In genomic region chr11:10822491-10822890, GRCh38 we compare ENCODE assay signal across 6 cellular contexts. TPM values are rescaled to one million over a fixed set of nuclear protein-coding genes. Genes with fewer than 3 reads are reported as not detected.
DNase-seq lines count a peak whose midpoint lies in the region; ATAC-seq, FAIRE-seq and TF ChIP-seq lines count a peak whose summit lies in the region.
"Not testable (repeated sequence)": the region's sequence is repeated elsewhere in the genome, so short reads cannot be mapped to it uniquely, and the experiment has no call there.

No MANE protein-coding gene starts in this region.

- not testable (repeated sequence) for H3K9ac ChIP-seq in mesendoderm (ENCODE audit: low read length)

- TF ChIP-seq POLR2A in body of pancreas (IDR thresholded peaks at IDR 0.05); testis (IDR thresholded peaks at IDR 0.05): not testable (repeated sequence)

- not testable (repeated sequence) for H2AK5ac ChIP-seq in mesendoderm (ENCODE audit: low read length)

- not testable (repeated sequence) for H3K23ac ChIP-seq in mesendoderm (ENCODE audit: low read length)

- H3K4me2 ChIP-seq in mesendoderm (ENCODE audit: low read length) = not testable (repeated sequence)

- 67 to 90% methylated on average over 3 of the region's 3 CpGs for WGBS in body of pancreas, 2 donors
- no CpG with 5 or more reads among the region's 3 CpGs for WGBS in mesendoderm (ENCODE audit: extremely low coverage, insufficient coverage, low lambda C conversion rate)
- 81 to 83% methylated on average over 3 of the region's 3 CpGs for WGBS in pancreas, 2 donors
- 70 to 89% methylated on average over 3 of the region's 3 CpGs for WGBS in testis, 2 donors

- not testable (repeated sequence) for H2BK120ac ChIP-seq in mesendoderm (ENCODE audit: low read depth, low read length)

- H2BK5ac ChIP-seq in mesendoderm (ENCODE audit: low read length) = not testable (repeated sequence)

- H2BK15ac ChIP-seq in mesendoderm (replicated peaks; ENCODE audit: low read depth) = not testable (repeated sequence)

- intact Hi-C loops in Panc1 (cut with micrococcal nuclease; ENCODE audit: unreplicated experiment); body of pancreas (cut with DNase I); pancreas (cut with DNase I); testis (cut with DNase I; ENCODE audit: low total_unique reads): not testable (repeated sequence)

- not testable (repeated sequence) for H3K79me2 ChIP-seq in mesendoderm (ENCODE audit: control insufficient read depth, insufficient read depth, low read length)

- CTCF ChIA-PET in Panc1 (lab: Charles Lee) = not testable (repeated sequence)

- H4K8ac ChIP-seq in mesendoderm (ENCODE audit: low read depth, low read length) = not testable (repeated sequence)

- not testable (repeated sequence) for H3K56ac ChIP-seq in mesendoderm (ENCODE audit: low read length)

- not testable (repeated sequence) for H3K27me3 ChIP-seq in Panc1 (ENCODE audit: control insufficient read depth, insufficient read depth, low read length); body of pancreas; mesendoderm (ENCODE audit: insufficient read depth, low read length, poor library complexity); pancreas; testis

- H3K9me3 ChIP-seq in Panc1 (ENCODE audit: control insufficient read depth, insufficient read depth, low read depth, low read length); body of pancreas; pancreas; testis: not testable (repeated sequence)

- in situ Hi-C loops in Panc1 (cut with HindIII; ENCODE audit: low pct_unique_long_range_greater_than_20kb, low sequenced_read_pairs) = not testable (repeated sequence)

- not testable (repeated sequence) for H3K79me1 ChIP-seq in mesendoderm (ENCODE audit: low read length)

- H3K4me3 ChIP-seq in Panc1 (ENCODE audit: low read depth in 2 of 2, low read length in 2 of 2); body of pancreas; mesendoderm (ENCODE audit: low read length); pancreas; testis: not testable (repeated sequence)

- TF ChIP-seq CTCF in Panc1 (IDR thresholded peaks at IDR 0.05); body of pancreas (IDR thresholded peaks at IDR 0.05); pancreas (IDR thresholded peaks at IDR 0.05); testis (IDR thresholded peaks at IDR 0.05): not testable (repeated sequence)

- H3K36me3 ChIP-seq in Panc1 (ENCODE audit: control insufficient read depth, insufficient read depth, low read length); body of pancreas (replicated peaks in 1 of 2; ENCODE audit: insufficient read depth in 1 of 2, low read depth in 2 of 2); mesendoderm (ENCODE audit: control insufficient read depth, insufficient read depth, low read length); pancreas; testis (ENCODE audit: low read depth, missing control alignments): not testable (repeated sequence)

- DNase-seq in ELF-1 (ENCODE audit: low read depth, low spot score) = peak; percentile 79
- DNase-seq in Panc1 (ENCODE audit: low read depth, low spot score); body of pancreas; pancreas; testis: not testable (repeated sequence)
- peak; percentile 30 for DNase-seq in mesendoderm

- BruUV-seq in Panc1 (replicated peaks; lab: Mats Ljungman, UMichigan) = not testable (repeated sequence)

- H3K27ac ChIP-seq in Panc1 (ENCODE audit: low read length); mesendoderm (ENCODE audit: low read depth, low read length): not testable (repeated sequence)
- H3K27ac ChIP-seq in body of pancreas (peak overlapping the region in 3 of 4 donors; percentile 53 to 76 (median 66)), pancreas (peak overlapping the region in 2 of 4 donors; percentile 63 to 66), testis (peak overlapping the region; percentile 57 to 83)

- not testable (repeated sequence) for H3K4me1 ChIP-seq in Panc1 (ENCODE audit: control insufficient read depth, insufficient read depth, low read length); body of pancreas; mesendoderm (ENCODE audit: control insufficient read depth, low read depth, low read length); pancreas; testis

- not testable (repeated sequence) for H3K18ac ChIP-seq in mesendoderm (ENCODE audit: low read length)

- POLR2A ChIA-PET in Panc1 (lab: Charles Lee) = not testable (repeated sequence)

- ATAC-seq in Panc1 (peak; percentile 51), body of pancreas (peak; percentile 21), pancreas (peak in 3 of 4 donors; percentile 14 to 43 (median 29))

- not testable (repeated sequence) for H4K5ac ChIP-seq in mesendoderm (ENCODE audit: low read length)

- FAIRE-seq in pancreas (lab: Jason Lieb, UNC) = not testable (repeated sequence)

- H3K4ac ChIP-seq in mesendoderm (ENCODE audit: low read depth, low read length) = not testable (repeated sequence)

RNA-seq across cellular contexts. Expression of gene EIF4G2, which starts 13.8 kb away (rescaled TPM):
- total RNA-seq in Panc1 (2021; ENCODE audit: unreplicated experiment) = 2,422 TPM
- 1,612 TPM for polyA plus RNA-seq in Panc1 (2012; ENCODE audit: insufficient read length)
- total RNA-seq in body of pancreas = 100 to 1,000 TPM; 223 to 230 TPM
- 1,021 TPM for polyA plus RNA-seq in mesendoderm (2013, experiment 1 of 2)
- polyA plus RNA-seq in mesendoderm (2013, experiment 2 of 2) = 1,034 TPM
- total RNA-seq in pancreas = 100 to 1,000 TPM; 288 to 475 (median 332) TPM
- 100 to 1,000 TPM in 1 of 2 donors, 10 to 100 TPM in 1; 88.6 to 191 TPM for polyA plus RNA-seq in pancreas
- 100 to 1,000 TPM; 451 to 519 TPM for total RNA-seq in testis
- 501 TPM for polyA plus RNA-seq in testis (ENCODE audit: insufficient read depth, low read depth, low replicate concordance)

RNA-seq across cellular contexts. Expression of gene ZBED5, which starts 35.4 kb away (rescaled TPM):
- total RNA-seq in Panc1 (2021; ENCODE audit: unreplicated experiment) (114 TPM), body of pancreas (10 to 100 TPM; 16.5 to 24.1 TPM), pancreas (10 to 100 TPM; 12.1 to 29.1 (median 17.6) TPM), testis (10 to 100 TPM; 30.4 to 37.3 TPM)
- 59.1 TPM for polyA plus RNA-seq in Panc1 (2012; ENCODE audit: insufficient read length)
- 35.8 TPM for polyA plus RNA-seq in mesendoderm (2013, experiment 1 of 2)
- 35.5 TPM for polyA plus RNA-seq in mesendoderm (2013, experiment 2 of 2)
- polyA plus RNA-seq in pancreas (10 to 100 TPM; 25.5 to 49.3 TPM), testis (ENCODE audit: insufficient read depth, low read depth, low replicate concordance) (27.0 TPM)
